Comparison of ENCODE assay signal across 7 cellular contexts in genomic region chr15:21731496-21731895, GRCh38.
DNase-seq lines count a peak whose midpoint lies in the region; ATAC-seq lines count a peak whose summit lies in the region.
"Not testable (repeated sequence)": the region's sequence is repeated elsewhere in the genome, so short reads cannot be mapped to it uniquely, and the experiment has no call there.

No MANE protein-coding gene starts in this region.

- DNase-seq in left lobe of liver (ENCODE audit: low spot score): not testable (repeated sequence)

- ATAC-seq in GM18867 (IDR thresholded peaks at IDR 0.05; ENCODE audit: unreplicated experiment) (peak; percentile 59), GM19455 (IDR thresholded peaks at IDR 0.05; ENCODE audit: unreplicated experiment) (peak; percentile 54), GM21723 (IDR thresholded peaks at IDR 0.05; ENCODE audit: unreplicated experiment) (peak; percentile 61), HG02885 (IDR thresholded peaks at IDR 0.05; ENCODE audit: poor library complexity, unreplicated experiment) (peak; percentile 63), HG03139 (IDR thresholded peaks at IDR 0.05; ENCODE audit: unreplicated experiment) (peak; percentile 49), HG03565 (IDR thresholded peaks at IDR 0.05; ENCODE audit: unreplicated experiment) (peak; percentile 42), left lobe of liver (peak; percentile 40)
